Comparison of ENCODE assay signal across 22 cellular contexts in genomic region chr5:73856972-73857371, GRCh38.
DNase-seq lines count a peak whose midpoint lies in the region; ATAC-seq and TF ChIP-seq lines count a peak whose summit lies in the region.
"Had no signal": no experiment of that assay in that cellular context is flagged by ENCODE, and none has a peak within 500 bp of the region (broad histone marks: within the 10 kb centered on the region; RNA-seq: fewer than 3 reads in every experiment).

No MANE protein-coding gene starts in this region.

- no peaks in the 10 kb centered on the region for H3F3A ChIP-seq in MM.1S (ENCODE audit: insufficient read depth, low read length)

- no peak overlapping the region for H3K4me3 Mint-ChIP-seq in CD4-positive, alpha-beta T cell
- H3K4me3 Mint-ChIP-seq: natural killer cell treated with Interleukin-12 subunit alpha and Interleukin-12 subunit beta and Interleukin-15 and Interleukin-18, amount 100 ng/mL, for 72 hours had no signal

- H3K4me1 ChIP-seq in MM.1S (ENCODE audit: low read length) (peaks cover 8% of the 10 kb centered on the region), testis (no peaks in the 10 kb centered on the region)
- H3K4me1 ChIP-seq: BE2C, foreskin keratinocyte had no signal

- peak overlapping the region; percentile 47; the same call in 1 of the 2 replicates for H2AFZ ChIP-seq in MM.1S (ENCODE audit: low read length)

- intact Hi-C loops in left ventricle myocardium superior (cut with micrococcal nuclease) (no loop called here), testis (cut with DNase I; ENCODE audit: low total_unique reads) (no loop called here)
- intact Hi-C loops in CD4-positive, alpha-beta T cell (cut with DNase I, micrococcal nuclease) = no loop called here

- H3K36me3 Mint-ChIP-seq in CD4-positive, alpha-beta T cell (ENCODE audit: low read depth) = no peaks in the 10 kb centered on the region
- H3K36me3 Mint-ChIP-seq: natural killer cell treated with Interleukin-12 subunit alpha and Interleukin-12 subunit beta and Interleukin-15 and Interleukin-18, amount 100 ng/mL, for 72 hours had no signal

- no peak for TF ChIP-seq POLR2A in testis (IDR thresholded peaks at IDR 0.05)

- no peak overlapping the region for H3K27ac ChIP-seq in MM.1S (ENCODE audit: low read length)
- peak overlapping the region in 1 of 2 donors; percentile 13 for H3K27ac ChIP-seq in testis
- H3K27ac ChIP-seq in CD4-positive, alpha-beta T cell (ENCODE audit: low read depth, low read length) = no peak overlapping the region
- H3K27ac ChIP-seq: body of pancreas, coronary artery, foreskin keratinocyte, upper lobe of left lung had no signal

- ATAC-seq in left ventricle myocardium superior (peak; percentile 92), HG02885 (IDR thresholded peaks at IDR 0.05; ENCODE audit: poor library complexity, unreplicated experiment) (no peak)
- ATAC-seq in CD4-positive, alpha-beta T cell (ENCODE audit: poor library complexity) = no peak
- ATAC-seq: body of pancreas; foreskin keratinocyte; natural killer cell treated with Interleukin-12 subunit alpha and Interleukin-12 subunit beta and Interleukin-15 and Interleukin-18, amount 100 ng/mL, for 72 hours; stimulated activated naive CD8-positive, alpha-beta T cell treated with anti-CD3 and anti-CD28 coated beads, Interleukin-15, Interleukin-2, amounts not matched to agents 100 U/mL and 50 U/mL, for 24 hours had no signal

- DNase-seq in MM.1S = peak; percentile 14
- peak; percentile 44 for DNase-seq in dermis blood vessel endothelial cell
- DNase-seq in left ventricle myocardium superior = no peak
- DNase-seq in testis = peak; percentile 64
- DNase-seq in CD4-positive, alpha-beta T cell = no peak
- no peak for DNase-seq in activated gamma-delta T cell treated with Interleukin-2 at 50 U/mL for 16 hours
- DNase-seq: activated CD4-positive, alpha-beta T cell treated with anti-CD3 and anti-CD28 coated beads, Interleukin-2, amount 50 U/mL, for 1 hour; activated CD8-positive, alpha-beta memory T cell treated with anti-CD3 and anti-CD28 coated beads, Interleukin-2, amount 50 U/mL, for 4 hours; BE2C; body of pancreas; Calu3; foreskin keratinocyte; NCI-H774; OCI-M1; ovary; SHP77 treated with DMSO at 0.1 percent for 48 hours; stimulated activated CD4-positive, alpha-beta T cell treated with anti-CD3 and anti-CD28 coated beads, Interleukin-1b, Interleukin-23, amount 100 ng/mL, for 48 hours; stimulated activated naive CD8-positive, alpha-beta T cell treated with anti-CD3 and anti-CD28 coated beads, Interleukin-15, Interleukin-2, amounts not matched to agents 100 U/mL and 50 U/mL, for 24 hours; upper lobe of left lung had no signal

- H3K9me3 ChIP-seq in MM.1S (replicated peaks; ENCODE audit: insufficient read depth, low read length) (no peaks in the 10 kb centered on the region), testis (no peaks in the 10 kb centered on the region)
- no peaks in the 10 kb centered on the region for H3K9me3 ChIP-seq in CD4-positive, alpha-beta T cell (ENCODE audit: control insufficient read depth, low read length)
- H3K9me3 ChIP-seq: BE2C, body of pancreas, ovary, upper lobe of left lung had no signal

- POLR2A ChIA-PET in CD4-positive, alpha-beta T cell (lab: Charles Lee) = no interaction called here

- H3K4me2 ChIP-seq in MM.1S (ENCODE audit: low read depth, low read length) = peak overlapping the region; percentile 39

- peaks cover 29% of the 10 kb centered on the region for H3K27me3 Mint-ChIP-seq in CD4-positive, alpha-beta T cell
- H3K27me3 Mint-ChIP-seq: natural killer cell treated with Interleukin-12 subunit alpha and Interleukin-12 subunit beta and Interleukin-15 and Interleukin-18, amount 100 ng/mL, for 72 hours had no signal

- no peak overlapping the region for H3K27ac Mint-ChIP-seq in CD4-positive, alpha-beta T cell
- H3K27ac Mint-ChIP-seq: natural killer cell treated with Interleukin-12 subunit alpha and Interleukin-12 subunit beta and Interleukin-15 and Interleukin-18, amount 100 ng/mL, for 72 hours had no signal

- H3K36me3 ChIP-seq in MM.1S (replicated peaks; ENCODE audit: insufficient read depth, low read length) (no peaks in the 10 kb centered on the region), testis (ENCODE audit: low read depth, missing control alignments) (no peaks in the 10 kb centered on the region)
- H3K36me3 ChIP-seq: ovary, upper lobe of left lung had no signal

- CTCF ChIA-PET in CD4-positive, alpha-beta T cell (lab: Charles Lee) = no interaction called here

- no peak for TF ChIP-seq CTCF in MM.1S (IDR thresholded peaks at IDR 0.05; ENCODE audit: low read length)
- TF ChIP-seq CTCF in testis (IDR thresholded peaks at IDR 0.05) = no peak
- TF ChIP-seq CTCF in CD4-positive, alpha-beta T cell (IDR thresholded peaks at IDR 0.05) = no peak

- H3K79me2 ChIP-seq in MM.1S (ENCODE audit: low read length) = no peaks in the 10 kb centered on the region

- 21 to 31% methylated on average over 5 of the region's 5 CpGs for WGBS in testis, 2 donors

- no peak overlapping the region for H3K9ac ChIP-seq in MM.1S (ENCODE audit: low read length)

- no peaks in the 10 kb centered on the region for H3K4me1 Mint-ChIP-seq in CD4-positive, alpha-beta T cell (ENCODE audit: low read depth)

- no peaks in the 10 kb centered on the region for H3K9me3 Mint-ChIP-seq in CD4-positive, alpha-beta T cell
- H3K9me3 Mint-ChIP-seq: natural killer cell treated with Interleukin-12 subunit alpha and Interleukin-12 subunit beta and Interleukin-15 and Interleukin-18, amount 100 ng/mL, for 72 hours had no signal

- H3K4me3 ChIP-seq in MM.1S (ENCODE audit: low read length) (no peak overlapping the region), testis (no peak overlapping the region)
- H3K4me3 ChIP-seq: body of pancreas, coronary artery, ovary, upper lobe of left lung had no signal

- no peaks in the 10 kb centered on the region for H3K9me2 ChIP-seq in MM.1S (replicated peaks; ENCODE audit: insufficient read depth, low read length)

- no peaks in the 10 kb centered on the region for H4K20me1 ChIP-seq in MM.1S (ENCODE audit: insufficient read depth, low read length)

- H3K27me3 ChIP-seq in MM.1S (replicated peaks; ENCODE audit: insufficient read depth, low read length) (no peaks in the 10 kb centered on the region), testis (no peaks in the 10 kb centered on the region)
- no peaks in the 10 kb centered on the region for H3K27me3 ChIP-seq in CD4-positive, alpha-beta T cell (ENCODE audit: control insufficient read depth, insufficient read depth, low read length)
- H3K27me3 ChIP-seq: BE2C, body of pancreas, foreskin keratinocyte, ovary, upper lobe of left lung had no signal

Comparison
In these comparisons a context has a peak if more than half of its experiments do, and no peak if none do; other contexts are left out.
1. DNase-seq: peak in MM.1S (single experiment), dermis blood vessel endothelial cell (single experiment) and testis (single experiment); none in left ventricle myocardium superior (single experiment), CD4-positive, alpha-beta T cell (0 of 10) and activated gamma-delta T cell treated with Interleukin-2 at 50 U/mL for 16 hours (single experiment).